ENCODE assay signal across 16 cellular contexts in the genomic region with DNA sequence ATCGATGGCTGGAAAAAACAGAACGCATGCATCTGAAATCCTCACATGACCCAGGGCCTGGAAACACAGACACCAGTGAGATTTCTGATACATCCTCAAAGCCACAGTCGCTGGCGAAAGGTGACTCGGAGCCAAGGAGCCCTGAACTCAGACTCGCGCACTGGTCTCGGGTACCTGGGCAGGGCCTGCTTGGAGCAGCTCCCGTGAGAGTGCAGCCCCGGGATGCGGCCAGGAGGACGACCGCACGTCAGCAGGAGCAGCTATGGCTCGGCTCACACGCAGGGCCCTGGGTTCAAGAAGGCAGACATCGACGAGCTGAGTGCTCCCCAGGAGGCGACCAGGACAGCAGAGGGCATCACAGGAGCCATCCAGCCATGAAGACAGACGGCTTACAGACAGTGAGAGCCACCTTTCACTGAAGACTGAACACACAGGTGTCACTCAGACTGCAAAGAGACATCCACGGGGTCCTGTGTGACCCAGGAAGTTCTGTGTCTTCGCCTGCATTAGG.
DNase-seq lines count a peak whose midpoint lies in the region; ATAC-seq, FAIRE-seq and TF ChIP-seq lines count a peak whose summit lies in the region.
"Had no signal": no experiment of that assay in that cellular context is flagged by ENCODE, and none has a peak within 500 bp of the region (broad histone marks: within the 10 kb centered on the region; RNA-seq: fewer than 3 reads in every experiment).

No MANE protein-coding gene starts in this region.

- H3K4me2 ChIP-seq in mesenchymal stem cell (ENCODE audit: low read length, poor library complexity, severe bottlenecking), result no peak overlapping the region

- H3K4me3 Mint-ChIP-seq in activated B cell treated with CpG ODN at 0.5 μM for 24 hours, result no peak overlapping the region
- H3K4me3 Mint-ChIP-seq: neural crest cell had no signal

- peak; percentile 21 for DNase-seq in D721Med (ENCODE audit: insufficient read length, low spot score)
- peak; percentile 11 for DNase-seq in activated B cell treated with CpG ODN at 0.5 μM for 24 hours
- peak; percentile 38 for DNase-seq in left lobe of liver (ENCODE audit: low spot score)
- DNase-seq in sciatic nerve (ENCODE audit: low spot score), result peak; percentile 51
- DNase-seq in HK-2 (ENCODE audit: unreplicated experiment), result no peak
- no peak for DNase-seq in RWPE1 (ENCODE audit: low spot score)
- DNase-seq in mesenchymal stem cell, result no peak
- DNase-seq: amygdala, cortex of kidney, DND-41, hippocampal formation, Karpas-422, NCI-H146, NCI-H446 had no signal

- H3K4me3 ChIP-seq in mesenchymal stem cell (ENCODE audit: insufficient read depth in 1 of 2, low read depth in 1 of 2, low read length in 2 of 2), result no peak overlapping the region

- no peak overlapping the region for H2BK120ac ChIP-seq in mesenchymal stem cell (ENCODE audit: low read depth, low read length)

- H3K23ac ChIP-seq in mesenchymal stem cell (ENCODE audit: low read length in 2 of 2), result no peak overlapping the region

- H3K4me1 Mint-ChIP-seq in activated B cell treated with CpG ODN at 0.5 μM for 24 hours, result peaks cover 28% of the 10 kb centered on the region

- no peak overlapping the region for H4K8ac ChIP-seq in mesenchymal stem cell (ENCODE audit: low read length)

- peaks cover 0 to 62% of the 10 kb centered on the region in 2 experiments for H3K36me3 ChIP-seq in mesenchymal stem cell (ENCODE audit: control insufficient read depth in 1 of 2, insufficient read depth in 2 of 2, low read depth in 1 of 2, low read length in 2 of 2)

- peak overlapping the region; percentile 24 for H3K27ac Mint-ChIP-seq in activated B cell treated with CpG ODN at 0.5 μM for 24 hours

- H3K14ac ChIP-seq in mesenchymal stem cell (ENCODE audit: low read length in 2 of 2), result peak overlapping the region in 1 of 2 experiments; percentile 22

- no peak overlapping the region for H2BK5ac ChIP-seq in mesenchymal stem cell (ENCODE audit: low read depth, low read length, poor library complexity, severe bottlenecking)

- ATAC-seq in activated B cell treated with CpG ODN at 0.5 μM for 24 hours (ENCODE audit: low read depth) (peak; percentile 14), left lobe of liver (no peak), sciatic nerve (no peak)

- no peak overlapping the region; the same call in 1 of the 2 replicates for H3K27ac ChIP-seq in RWPE1
- no peak overlapping the region for H3K27ac ChIP-seq in mesenchymal stem cell (ENCODE audit: low read length, poor library complexity, severe bottlenecking)
- H3K27ac ChIP-seq: C4-2B had no signal

- H3K27me3 Mint-ChIP-seq in activated B cell treated with CpG ODN at 0.5 μM for 24 hours, result no peaks in the 10 kb centered on the region

- POLR2A ChIA-PET in activated B cell treated with CpG ODN at 0.5 μM for 24 hours (lab: Charles Lee) (no interaction called here), RWPE1 (lab: Yijun Ruan, JAX; ENCODE audit: low non-redundant PET) (no interaction called here)

- H2BK12ac ChIP-seq in mesenchymal stem cell (ENCODE audit: low read length in 2 of 2), result no peak overlapping the region

- CTCF ChIA-PET in activated B cell treated with CpG ODN at 0.5 μM for 24 hours (lab: Charles Lee), result no interaction called here
- CTCF ChIA-PET in RWPE1 (lab: Yijun Ruan, JAX), result no interaction called here

- H2BK15ac ChIP-seq in mesenchymal stem cell (ENCODE audit: low read depth, poor library complexity, severe bottlenecking), result no peak overlapping the region

- peaks cover 3% of the 10 kb centered on the region for H3K4me1 ChIP-seq in mesenchymal stem cell (ENCODE audit: control insufficient read depth, insufficient read depth, low read depth, low read length)

- H4K91ac ChIP-seq in mesenchymal stem cell (ENCODE audit: low read length), result no peak overlapping the region

- H2AK5ac ChIP-seq in mesenchymal stem cell (ENCODE audit: low read length, severe bottlenecking), result no peak overlapping the region

- H3K18ac ChIP-seq in mesenchymal stem cell (ENCODE audit: low read depth in 1 of 2, low read length in 2 of 2), result no peak overlapping the region

- no peaks in the 10 kb centered on the region for H3K9me3 ChIP-seq in mesenchymal stem cell (ENCODE audit: control insufficient read depth, low read length)

- peaks cover 9% of the 10 kb centered on the region for H3K79me1 ChIP-seq in mesenchymal stem cell (replicated peaks; ENCODE audit: low read length, poor library complexity, severe bottlenecking)

- no peaks in the 10 kb centered on the region for H3K27me3 ChIP-seq in mesenchymal stem cell (ENCODE audit: control insufficient read depth in 1 of 2, insufficient read depth in 1 of 2, low read length in 2 of 2)

- intact Hi-C loops in activated B cell treated with CpG ODN at 0.5 μM for 24 hours (cut with micrococcal nuclease), result no loop called here
- intact Hi-C loops in sciatic nerve (cut with DNase I), result no loop called here

- WGBS in mesenchymal stem cell, result 94% methylated on average over 22 of the region's 22 CpGs

- H3K9me3 Mint-ChIP-seq in activated B cell treated with CpG ODN at 0.5 μM for 24 hours, result no peaks in the 10 kb centered on the region
- H3K9me3 Mint-ChIP-seq: neural crest cell had no signal

- H3K9ac ChIP-seq in mesenchymal stem cell (ENCODE audit: low read length), result no peak overlapping the region

- no peak for TF ChIP-seq CTCF in D721Med (IDR thresholded peaks at IDR 0.05; ENCODE audit: insufficient read depth, missing control alignments)
- no peak for TF ChIP-seq CTCF in activated B cell treated with CpG ODN at 0.5 μM for 24 hours (IDR thresholded peaks at IDR 0.05)
- no peak for TF ChIP-seq CTCF in RWPE1 (conservative IDR thresholded peaks at IDR 0.05; ENCODE audit: low read depth)

- no peak overlapping the region for H2AFZ ChIP-seq in mesenchymal stem cell (ENCODE audit: low read depth, low read length)

- FAIRE-seq in D721Med (lab: Jason Lieb, UNC), result no peak

- H3K4ac ChIP-seq in mesenchymal stem cell (ENCODE audit: low read depth in 1 of 2, low read length in 2 of 2), result no peak overlapping the region

- peaks cover 17% of the 10 kb centered on the region for H3K36me3 Mint-ChIP-seq in activated B cell treated with CpG ODN at 0.5 μM for 24 hours (ENCODE audit: low read depth)

Comparison
In these comparisons a context has a peak if more than half of its experiments do, and no peak if none do; other contexts are left out.
1. DNase-seq: peak in D721Med (single experiment), activated B cell treated with CpG ODN at 0.5 μM for 24 hours (single experiment), left lobe of liver (single experiment) and sciatic nerve (single experiment); none in HK-2 (single experiment), RWPE1 (single experiment) and mesenchymal stem cell (single experiment).